Comparison of ENCODE assay signal across 15 cellular contexts in the genomic region with DNA sequence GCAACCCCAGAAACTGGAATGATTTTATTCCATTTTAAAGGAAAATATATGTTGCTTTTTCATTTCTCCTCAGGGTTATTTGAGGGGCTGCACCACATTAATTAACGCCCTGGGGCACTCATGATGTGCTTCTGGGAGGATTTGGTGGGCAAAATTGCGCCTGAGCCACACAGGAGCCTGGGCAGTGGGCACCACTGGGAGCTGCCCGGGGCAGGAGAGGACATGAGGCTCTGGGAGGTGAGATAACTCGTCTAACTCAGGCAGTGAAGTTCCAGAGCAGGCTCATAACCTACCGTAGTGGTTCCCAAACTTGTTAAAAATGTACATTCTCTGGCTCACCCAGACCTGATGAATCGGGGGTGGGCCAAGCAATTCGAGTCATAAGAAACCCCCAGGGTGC.
DNase-seq lines count a peak whose midpoint lies in the region; ATAC-seq and TF ChIP-seq lines count a peak whose summit lies in the region.
"Had no signal": no experiment of that assay in that cellular context is flagged by ENCODE, and none has a peak within 500 bp of the region (broad histone marks: within the 10 kb centered on the region; RNA-seq: fewer than 3 reads in every experiment).

No MANE protein-coding gene starts in this region.

- no peaks in the 10 kb centered on the region for H3K9me3 Mint-ChIP-seq in activated T-cell treated with anti-CD3 and anti-CD28 coated beads, Interleukin-2, amount 50 U/mL, for 4 hours
- H3K9me3 Mint-ChIP-seq: CD4-positive, CD25-positive, alpha-beta regulatory T cell had no signal

- H3K27ac ChIP-seq in sigmoid colon (no peak overlapping the region), upper lobe of left lung (no peak overlapping the region)
- H3K27ac ChIP-seq: BLaER1 had no signal

- H3K36me3 Mint-ChIP-seq in activated T-cell treated with anti-CD3 and anti-CD28 coated beads, Interleukin-2, amount 50 U/mL, for 4 hours (ENCODE audit: insufficient read depth) = no peaks in the 10 kb centered on the region

- H3K4me3 ChIP-seq in sigmoid colon = no peak overlapping the region
- H3K4me3 ChIP-seq in upper lobe of left lung = no peak overlapping the region
- H3K4me3 ChIP-seq: BLaER1 had no signal

- intact Hi-C loops in cardiac septum (cut with DNase I) = no loop called here
- intact Hi-C loops in Right ventricle myocardium superior (cut with DNase I) = no loop called here
- intact Hi-C loops in sigmoid colon (cut with DNase I) = no loop called here

- ATAC-seq in Right ventricle myocardium superior (ENCODE audit: poor library complexity) (no peak), upper lobe of left lung (ENCODE audit: low FRiP score in 2 of 2) (no peak)
- no peak for ATAC-seq in activated T-cell treated with anti-CD3 and anti-CD28 coated beads, Interleukin-2, amount 50 U/mL, for 4 hours
- ATAC-seq: HCT116 had no signal

- peaks cover 0 to 52% (median 45%) of the 10 kb centered on the region in 4 donors for H3K4me1 ChIP-seq in sigmoid colon
- no peaks in the 10 kb centered on the region for H3K4me1 ChIP-seq in upper lobe of left lung

- H3K4me3 Mint-ChIP-seq in activated T-cell treated with anti-CD3 and anti-CD28 coated beads, Interleukin-2, amount 50 U/mL, for 4 hours = no peak overlapping the region
- H3K4me3 Mint-ChIP-seq: CD4-positive, CD25-positive, alpha-beta regulatory T cell had no signal

- no peaks in the 10 kb centered on the region for H3K27me3 Mint-ChIP-seq in activated T-cell treated with anti-CD3 and anti-CD28 coated beads, Interleukin-2, amount 50 U/mL, for 4 hours (ENCODE audit: low read depth)
- H3K27me3 Mint-ChIP-seq: CD4-positive, CD25-positive, alpha-beta regulatory T cell had no signal

- H3K36me3 ChIP-seq in sigmoid colon (no peaks in the 10 kb centered on the region), upper lobe of left lung (no peaks in the 10 kb centered on the region)
- H3K36me3 ChIP-seq: BLaER1 had no signal

- TF ChIP-seq EP300 in sigmoid colon (IDR thresholded peaks at IDR 0.05) (no peak), upper lobe of left lung (IDR thresholded peaks at IDR 0.05) (no peak)

- no peaks in the 10 kb centered on the region for H3K4me1 Mint-ChIP-seq in activated T-cell treated with anti-CD3 and anti-CD28 coated beads, Interleukin-2, amount 50 U/mL, for 4 hours (ENCODE audit: low read depth)

- H3K9me3 ChIP-seq in sigmoid colon (no peaks in the 10 kb centered on the region), upper lobe of left lung (no peaks in the 10 kb centered on the region)
- H3K9me3 ChIP-seq: BLaER1 had no signal

- no peaks in the 10 kb centered on the region for H3K27me3 ChIP-seq in sigmoid colon
- no peaks in the 10 kb centered on the region for H3K27me3 ChIP-seq in upper lobe of left lung
- H3K27me3 ChIP-seq: BLaER1 had no signal

- DNase-seq in cardiac septum (ENCODE audit: low spot score) = peak; percentile 60
- DNase-seq in Right ventricle myocardium superior = no peak
- DNase-seq in mesenteric fat pad (ENCODE audit: low spot score) = peak; percentile 26
- peak; percentile 19 for DNase-seq in sigmoid colon
- no peak for DNase-seq in middle frontal gyrus (ENCODE audit: extremely low spot score, low spot score)
- DNase-seq in activated T-cell treated with anti-CD3 and anti-CD28 coated beads, Interleukin-2, amount 50 U/mL, for 4 hours = no peak
- no peak for DNase-seq in upper lobe of left lung
- DNase-seq: 8988T; AML-193; CD4-positive, CD25-positive, alpha-beta regulatory T cell; DMS53; GF-D8; IMR-90 had no signal

- 88% methylated on average over 7 of the region's 7 CpGs for WGBS in sigmoid colon, 2 donors
- 76 to 85% methylated on average over 4 to 7 of the region's 7 CpGs for WGBS in upper lobe of left lung, 2 donors

- no peak for TF ChIP-seq POLR2A in sigmoid colon (IDR thresholded peaks at IDR 0.05)
- no peak for TF ChIP-seq POLR2A in upper lobe of left lung (IDR thresholded peaks at IDR 0.05)

- TF ChIP-seq CTCF in sigmoid colon (IDR thresholded peaks at IDR 0.05) (no peak), upper lobe of left lung (IDR thresholded peaks at IDR 0.05) (no peak)

Comparison
In these comparisons a context has a peak if more than half of its experiments do, and no peak if none do; other contexts are left out.
1. DNase-seq: peak in cardiac septum (single experiment), mesenteric fat pad (single experiment) and sigmoid colon (single experiment); none in Right ventricle myocardium superior (single experiment), middle frontal gyrus (single experiment), activated T-cell treated with anti-CD3 and anti-CD28 coated beads, Interleukin-2, amount 50 U/mL, for 4 hours (single experiment) and upper lobe of left lung (0 of 2).